11 cellular contexts compared by ENCODE assay signal in the genomic region with DNA sequence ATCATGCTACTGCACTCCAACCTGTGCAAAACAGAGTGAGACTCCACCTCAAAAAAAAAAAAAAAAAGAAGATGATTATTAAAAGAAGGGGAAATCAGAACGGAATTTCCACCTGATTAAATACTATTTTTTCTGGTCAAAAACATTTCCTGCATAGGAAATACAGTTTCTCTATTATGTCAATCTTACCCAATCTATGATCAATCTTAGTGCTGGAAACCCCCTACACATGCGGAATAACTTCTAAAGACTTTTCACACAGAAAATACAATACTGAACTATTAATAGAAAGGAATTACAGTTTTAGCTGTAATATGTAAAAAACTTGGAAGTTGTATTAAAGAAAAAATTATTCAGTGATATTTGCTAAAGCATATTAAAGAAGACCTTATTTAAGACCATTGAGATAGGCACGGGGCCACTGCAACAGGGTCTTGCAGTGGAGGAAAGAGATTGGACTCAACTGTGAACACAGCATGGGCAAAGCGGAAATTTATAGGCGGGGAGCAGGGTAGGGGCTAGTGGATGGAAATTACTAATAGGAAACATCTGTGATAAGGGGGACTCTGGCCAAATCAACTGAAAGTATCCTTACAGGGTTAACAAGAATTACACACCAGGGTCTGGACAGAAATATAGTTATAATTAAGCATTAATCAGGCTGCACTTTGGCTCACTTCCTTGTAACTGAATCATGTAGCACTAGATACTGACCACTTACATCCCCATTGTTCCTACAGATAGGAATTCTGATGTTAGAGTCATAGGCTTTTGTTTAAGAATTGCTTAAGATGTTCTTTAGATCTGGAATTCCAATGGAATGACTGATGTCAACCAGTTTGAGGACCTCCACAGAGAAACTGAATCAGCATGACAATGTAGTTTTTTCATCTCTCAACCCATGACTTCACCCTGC.
DNase-seq lines count a peak whose midpoint lies in the region; ATAC-seq and TF ChIP-seq lines count a peak whose summit lies in the region.
"Had no signal": no experiment of that assay in that cellular context is flagged by ENCODE, and none has a peak within 500 bp of the region (broad histone marks: within the 10 kb centered on the region; RNA-seq: fewer than 3 reads in every experiment).

No MANE protein-coding gene starts in this region.

- peak overlapping the region; percentile 35 for H3K27ac Mint-ChIP-seq in osteocyte (ENCODE audit: unreplicated experiment)
- H3K27ac Mint-ChIP-seq: activated T-helper 1 cell treated with anti-CD3 and anti-CD28 coated beads, Interleukin-12 subunit alpha, Interleukin-12 subunit beta, Interleukin-2, Interleukin-4 antibody, amounts not matched to agents 30 ng/mL and 10 ng/mL and 1 ng/mL, durations not matched to agents 14 hours and 24 hours and 36 hours had no signal

- H3K4me3 ChIP-seq in epithelial cell of proximal tubule (ENCODE audit: low read depth, low read length) = no peak overlapping the region

- no peaks in the 10 kb centered on the region for H3K9me3 Mint-ChIP-seq in osteocyte (ENCODE audit: unreplicated experiment)
- H3K9me3 Mint-ChIP-seq: activated T-helper 1 cell treated with anti-CD3 and anti-CD28 coated beads, Interleukin-12 subunit alpha, Interleukin-12 subunit beta, Interleukin-2, Interleukin-4 antibody, amounts not matched to agents 30 ng/mL and 10 ng/mL and 1 ng/mL, durations not matched to agents 14 hours and 24 hours and 36 hours had no signal

- peaks cover 24% of the 10 kb centered on the region for H3K4me1 Mint-ChIP-seq in osteocyte (ENCODE audit: unreplicated experiment)

- DNase-seq in RPMI7951 (ENCODE audit: low read depth) = peak; percentile 93
- peak; percentile 89 for DNase-seq in epithelial cell of proximal tubule (ENCODE audit: low read depth)
- no peak for DNase-seq in osteocyte (ENCODE audit: extremely low spot score, unreplicated experiment)
- DNase-seq in hypothalamus (lab: John Stamatoyannopoulos, UW) = no peak
- DNase-seq in NCI-H2029 treated with DMSO at 0.1 percent for 48 hours (lab: John Stamatoyannopoulos, UW) = no peak
- no peak for DNase-seq in putamen (ENCODE audit: low spot score)
- DNase-seq: effector memory CD4-positive, alpha-beta T cell; NCI-H2171 had no signal

- no peaks in the 10 kb centered on the region for H3K27me3 Mint-ChIP-seq in osteocyte (ENCODE audit: unreplicated experiment)

- no peaks in the 10 kb centered on the region for H3K36me3 Mint-ChIP-seq in osteocyte (ENCODE audit: unreplicated experiment)

- H3K4me3 Mint-ChIP-seq in osteocyte (ENCODE audit: unreplicated experiment) = no peak overlapping the region
- H3K4me3 Mint-ChIP-seq: activated T-helper 1 cell treated with anti-CD3 and anti-CD28 coated beads, Interleukin-12 subunit alpha, Interleukin-12 subunit beta, Interleukin-2, Interleukin-4 antibody, amounts not matched to agents 30 ng/mL and 10 ng/mL and 1 ng/mL, durations not matched to agents 14 hours and 24 hours and 36 hours had no signal

- TF ChIP-seq CTCF in epithelial cell of proximal tubule (conservative IDR thresholded peaks at IDR 0.05; ENCODE audit: low read depth, low read length) = no peak
- TF ChIP-seq CTCF in osteocyte (IDR thresholded peaks at IDR 0.05) = no peak

- ATAC-seq in GM18907 (IDR thresholded peaks at IDR 0.05; ENCODE audit: unreplicated experiment) = peak; percentile 51
- no peak for ATAC-seq in GM19035 (IDR thresholded peaks at IDR 0.05; ENCODE audit: unreplicated experiment)

Comparison
In these comparisons a context has a peak if more than half of its experiments do, and no peak if none do; other contexts are left out.
1. DNase-seq: peak in RPMI7951 (single experiment) and epithelial cell of proximal tubule (single experiment); none in osteocyte (single experiment), hypothalamus (0 of 51), NCI-H2029 treated with DMSO at 0.1 percent for 48 hours (single experiment) and putamen (single experiment).